ENCODE assay signal across 1 cellular context in genomic region chr1:11979453-11979817, GRCh38.
TF ChIP-seq lines count a peak whose summit lies in the region.

No MANE protein-coding gene starts in this region.

TF ChIP-seq in SK-N-SH, 30 proteins besides CTCF, POLR2A, EP300 and RAD21:
- TF ChIP-seq USF2 (IDR thresholded peaks at IDR 0.05; ENCODE audit: borderline replicate concordance, low read depth, low read length) (no peak), SMC3 (IDR thresholded peaks at IDR 0.05; ENCODE audit: low read depth, low read length) (no peak), USF1 (IDR thresholded peaks at IDR 0.05; ENCODE audit: borderline replicate concordance, low read depth) (no peak), REST (IDR thresholded peaks at IDR 0.05; ENCODE audit: low read depth, low read length) (no peak), SIN3A (IDR thresholded peaks at IDR 0.05; ENCODE audit: borderline replicate concordance, low read depth, low read length) (no peak), TCF12 (IDR thresholded peaks at IDR 0.05) (no peak), MAX (IDR thresholded peaks at IDR 0.05; ENCODE audit: low read depth) (no peak), FOXJ3 (CRISPR knock-in tag; IDR thresholded peaks at IDR 0.05) (no peak), NRF1 (IDR thresholded peaks at IDR 0.05; ENCODE audit: low read depth, low read length) (no peak), TAF1 (IDR thresholded peaks at IDR 0.05; ENCODE audit: borderline replicate concordance, low read depth, low read length) (no peak), RFX5 (IDR thresholded peaks at IDR 0.05; ENCODE audit: low read length) (no peak), MEF2A (IDR thresholded peaks at IDR 0.05; ENCODE audit: borderline replicate concordance, low read depth) (no peak), FOXM1 (IDR thresholded peaks at IDR 0.05; ENCODE audit: low read depth) (no peak)
- TF ChIP-seq, protein P1, sequence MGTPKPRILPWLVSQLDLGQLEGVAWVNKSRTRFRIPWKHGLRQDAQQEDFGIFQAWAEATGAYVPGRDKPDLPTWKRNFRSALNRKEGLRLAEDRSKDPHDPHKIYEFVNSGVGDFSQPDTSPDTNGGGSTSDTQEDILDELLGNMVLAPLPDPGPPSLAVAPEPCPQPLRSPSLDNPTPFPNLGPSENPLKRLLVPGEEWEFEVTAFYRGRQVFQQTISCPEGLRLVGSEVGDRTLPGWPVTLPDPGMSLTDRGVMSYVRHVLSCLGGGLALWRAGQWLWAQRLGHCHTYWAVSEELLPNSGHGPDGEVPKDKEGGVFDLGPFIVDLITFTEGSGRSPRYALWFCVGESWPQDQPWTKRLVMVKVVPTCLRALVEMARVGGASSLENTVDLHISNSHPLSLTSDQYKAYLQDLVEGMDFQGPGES (IDR thresholded peaks at IDR 0.05; ENCODE audit: low read depth, low read length): no peak
